1 cellular context compared by ENCODE assay signal in genomic region chr7:44097064-44097932, GRCh38.
TF ChIP-seq lines count a peak whose summit lies in the region.

No MANE protein-coding gene starts in this region.

TF ChIP-seq in SK-N-SH, 30 proteins besides CTCF, POLR2A, EP300 and RAD21 (continued from another document):
- no peak for TF ChIP-seq IRF3 (IDR thresholded peaks at IDR 0.05; ENCODE audit: low read depth, low read length)
- no peak for TF ChIP-seq SMC3 (IDR thresholded peaks at IDR 0.05; ENCODE audit: low read depth, low read length)
- TF ChIP-seq FOXM1 (IDR thresholded peaks at IDR 0.05; ENCODE audit: low read depth), result no peak
- no peak for TF ChIP-seq ZBTB33 (IDR thresholded peaks at IDR 0.05; ENCODE audit: borderline replicate concordance, low read depth)
- no peak for TF ChIP-seq RXRA (IDR thresholded peaks at IDR 0.05; ENCODE audit: borderline replicate concordance, low read depth)
- no peak for TF ChIP-seq YY1 (IDR thresholded peaks at IDR 0.05; ENCODE audit: low read depth)
